Comparison of ENCODE assay signal across 13 cellular contexts in the genomic region with DNA sequence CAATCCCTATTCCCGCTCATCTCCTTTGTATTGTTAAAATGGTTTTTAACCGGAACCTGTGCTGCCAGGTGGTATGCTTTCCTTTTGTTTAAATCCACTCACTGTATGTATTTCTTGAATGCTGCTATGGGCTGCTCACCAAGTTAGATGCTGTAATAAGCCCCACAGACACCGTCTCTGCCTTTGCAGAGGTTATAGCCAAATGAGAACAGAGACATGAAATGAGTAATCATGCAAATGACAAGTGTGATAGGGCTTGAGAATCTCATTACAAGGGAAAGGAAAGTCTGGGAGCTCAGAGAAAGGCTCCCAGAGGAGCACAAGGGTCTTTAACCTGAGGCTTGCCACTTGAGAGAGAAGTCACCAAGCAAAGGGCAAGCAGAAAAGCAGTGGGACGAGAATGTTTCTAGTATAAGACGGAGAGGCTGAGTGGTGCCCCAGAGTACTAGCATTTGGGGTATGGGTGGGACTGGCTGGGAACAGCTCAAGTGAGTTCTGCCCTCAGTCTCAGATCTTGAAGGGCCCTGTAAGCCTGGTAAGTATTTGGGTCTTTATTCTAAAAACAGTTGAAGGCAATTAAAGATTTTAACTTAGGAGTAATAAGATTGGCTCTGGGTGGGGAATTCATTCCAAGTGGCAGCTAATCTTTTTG.
DNase-seq lines count a peak whose midpoint lies in the region; ATAC-seq and TF ChIP-seq lines count a peak whose summit lies in the region.
"Had no signal": no experiment of that assay in that cellular context is flagged by ENCODE, and none has a peak within 500 bp of the region (broad histone marks: within the 10 kb centered on the region; RNA-seq: fewer than 3 reads in every experiment).

No MANE protein-coding gene starts in this region.

- H3K9me3 ChIP-seq in MM.1S (replicated peaks; ENCODE audit: insufficient read depth, low read length): no peaks in the 10 kb centered on the region

- no peaks in the 10 kb centered on the region for H4K20me1 ChIP-seq in MM.1S (ENCODE audit: insufficient read depth, low read length)

- no peaks in the 10 kb centered on the region for H3K9me2 ChIP-seq in MM.1S (replicated peaks; ENCODE audit: insufficient read depth, low read length)

- DNase-seq in NCI-H345 treated with DMSO at 0.1 percent for 48 hours (lab: John Stamatoyannopoulos, UW; ENCODE audit: unreplicated experiment) (peak; percentile 17), pons (ENCODE audit: low spot score) (no peak), MM.1S (no peak), SW 1271 (lab: John Stamatoyannopoulos, UW) (no peak)
- DNase-seq in activated effector memory CD4-positive, alpha-beta T cell treated with anti-CD3 and anti-CD28 coated beads, Interleukin-2, amount 50 U/mL, for 16 hours: no peak
- DNase-seq: activated T-cell treated with anti-CD3 and anti-CD28 coated beads, Interleukin-2, amount 50 U/mL, for 24 hours; effector CD8-positive, alpha-beta T cell; head of caudate nucleus; NCI-H524 treated with DMSO at 0.1 percent for 48 hours; stimulated activated CD4-positive, alpha-beta T cell treated with anti-CD3 and anti-CD28 coated beads, Interleukin-12 subunit alpha, Interleukin-12 subunit beta, amount 100 ng/mL, for 4 hours had no signal

- H3F3A ChIP-seq in MM.1S (ENCODE audit: insufficient read depth, low read length): no peaks in the 10 kb centered on the region

- no peak overlapping the region for H3K9ac ChIP-seq in MM.1S (ENCODE audit: low read length)

- no peak overlapping the region for H3K27ac ChIP-seq in MM.1S (ENCODE audit: low read length)

- H3K36me3 ChIP-seq in MM.1S (replicated peaks; ENCODE audit: insufficient read depth, low read length): no peaks in the 10 kb centered on the region

- TF ChIP-seq CTCF in MM.1S (IDR thresholded peaks at IDR 0.05; ENCODE audit: low read length): no peak

- H3K4me3 ChIP-seq in MM.1S (ENCODE audit: low read length): no peak overlapping the region

- no peaks in the 10 kb centered on the region for H3K79me2 ChIP-seq in MM.1S (ENCODE audit: low read length)

- no peaks in the 10 kb centered on the region for H3K4me1 ChIP-seq in MM.1S (ENCODE audit: low read length)

- no peak overlapping the region for H2AFZ ChIP-seq in MM.1S (ENCODE audit: low read length)

- ATAC-seq in GM18502 (IDR thresholded peaks at IDR 0.05; ENCODE audit: poor library complexity, unreplicated experiment) (peak; percentile 96), GM21381 (IDR thresholded peaks at IDR 0.05; ENCODE audit: unreplicated experiment) (peak; percentile 63), HG03039 (IDR thresholded peaks at IDR 0.05; ENCODE audit: unreplicated experiment) (peak; percentile 83)

- no peaks in the 10 kb centered on the region for H3K27me3 ChIP-seq in MM.1S (replicated peaks; ENCODE audit: insufficient read depth, low read length)

- H3K4me2 ChIP-seq in MM.1S (ENCODE audit: low read depth, low read length): no peak overlapping the region
